25 cellular contexts compared by ENCODE assay signal in the genomic region with DNA sequence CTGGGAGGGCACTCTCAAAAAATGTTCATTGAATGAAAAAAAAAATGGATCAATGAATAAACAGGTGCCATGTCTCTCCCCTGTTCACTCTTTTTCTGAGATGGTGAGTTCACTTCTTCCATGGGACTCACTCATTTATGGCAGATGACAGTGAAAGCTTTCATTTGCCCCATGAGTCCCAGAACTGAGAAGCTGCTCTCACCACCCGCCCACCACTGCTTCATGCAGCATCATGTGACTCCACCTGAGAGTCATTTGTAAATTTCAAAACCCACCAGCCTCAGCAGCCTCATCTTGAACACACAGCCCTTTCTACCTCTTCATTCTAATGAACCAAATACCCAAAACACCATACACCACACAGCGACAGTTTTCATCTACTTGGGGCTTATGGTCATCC.
DNase-seq lines count a peak whose midpoint lies in the region; ATAC-seq and TF ChIP-seq lines count a peak whose summit lies in the region.
"Had no signal": no experiment of that assay in that cellular context is flagged by ENCODE, and none has a peak within 500 bp of the region (broad histone marks: within the 10 kb centered on the region; RNA-seq: fewer than 3 reads in every experiment).

No MANE protein-coding gene starts in this region.

- H2AFZ ChIP-seq in smooth muscle cell (ENCODE audit: low read depth) = no peak overlapping the region

- H4K20me1 ChIP-seq in smooth muscle cell (ENCODE audit: low read depth) = peaks cover 44% of the 10 kb centered on the region

- H3K9ac ChIP-seq in smooth muscle cell (ENCODE audit: low read depth) = no peak overlapping the region

- peaks cover 3% of the 10 kb centered on the region for H3K27me3 Mint-ChIP-seq in endothelial cell (ENCODE audit: unreplicated experiment)

- H3K27ac ChIP-seq in tibial nerve (peak overlapping the region; percentile 1 to 87 (median 72)), smooth muscle cell (ENCODE audit: low read depth) (no peak overlapping the region)
- H3K27ac ChIP-seq: ascending aorta, prostate gland, sigmoid colon, upper lobe of right lung, VCaP had no signal

- peak overlapping the region; percentile 74 for H3K4me3 Mint-ChIP-seq in endothelial cell (ENCODE audit: unreplicated experiment)
- H3K4me3 Mint-ChIP-seq: activated naive CD4-positive, alpha-beta T cell treated with anti-CD3 and anti-CD28 coated beads for 36 hours; CD14-positive monocyte; central memory CD8-positive, alpha-beta T cell; HFFc6 had no signal

- peak in 1 of 2 donors; percentile 8 for TF ChIP-seq EP300 in tibial nerve (IDR thresholded peaks at IDR 0.05)

- no peaks in the 10 kb centered on the region for H3K9me3 Mint-ChIP-seq in endothelial cell (ENCODE audit: unreplicated experiment)
- H3K9me3 Mint-ChIP-seq: activated naive CD4-positive, alpha-beta T cell treated with anti-CD3 and anti-CD28 coated beads for 36 hours; CD14-positive monocyte; central memory CD8-positive, alpha-beta T cell; HFFc6 had no signal

- no peaks in the 10 kb centered on the region for H3K4me1 Mint-ChIP-seq in endothelial cell (ENCODE audit: unreplicated experiment)
- H3K4me1 Mint-ChIP-seq: CD14-positive monocyte; central memory CD8-positive, alpha-beta T cell had no signal

- WGBS in tibial nerve, 2 donors = 69 to 84% methylated on average over 2 of the region's 2 CpGs
- 100% methylated on average over 2 of the region's 2 CpGs for whole genome bisulfite sequencing in smooth muscle cell (ENCODE audit: low lambda C conversion rate)

- H3K36me3 ChIP-seq in tibial nerve (peaks cover 0 to 42% (median 0%) of the 10 kb centered on the region in 3 donors), smooth muscle cell (ENCODE audit: low read depth) (no peaks in the 10 kb centered on the region)
- H3K36me3 ChIP-seq: prostate gland had no signal

- H3K9me3 ChIP-seq in tibial nerve = no peaks in the 10 kb centered on the region
- H3K9me3 ChIP-seq in smooth muscle cell (replicated peaks; ENCODE audit: low read depth) = no peaks in the 10 kb centered on the region
- H3K9me3 ChIP-seq: ascending aorta, prostate gland, sigmoid colon, upper lobe of right lung had no signal

- peak in 2 of 3 donors; percentile 13 to 16 for DNase-seq in stimulated activated CD4-positive, alpha-beta T cell treated with anti-CD3 and anti-CD28 coated beads, TNF-alpha, amount 100 ng/mL, for 48 hours (ENCODE audit: low read depth in 3 of 3)
- DNase-seq in stimulated activated CD4-positive, alpha-beta T cell treated with anti-CD3 and anti-CD28 coated beads, Interleukin-2, amount 100 ng/mL, for 24 hours = no peak
- DNase-seq in endothelial cell (ENCODE audit: low spot score) (no peak), tibial nerve (ENCODE audit: low spot score in 2 of 2) (no peak), mesenteric fat pad (ENCODE audit: low spot score) (no peak), smooth muscle cell (lab: John Stamatoyannopoulos, UW; ENCODE audit: unreplicated experiment) (no peak)
- DNase-seq: activated naive CD4-positive, alpha-beta T cell treated with anti-CD3 and anti-CD28 coated beads for 36 hours; EL; glutamatergic neuron; HFFc6; Karpas-422; mammary epithelial cell; NCI-H1436 treated with DMSO at 0.1 percent for 48 hours; NCI-H524 treated with DMSO at 0.1 percent for 48 hours; NK-92 treated with Interleukin-12 subunit alpha and Interleukin-12 subunit beta, amount 100 ng/mL, for 24 hours; SHP77; sigmoid colon; upper lobe of right lung had no signal

- H3K4me2 ChIP-seq in smooth muscle cell = no peak overlapping the region

- ATAC-seq in HG03045 (IDR thresholded peaks at IDR 0.05; ENCODE audit: unreplicated experiment) (peak; percentile 41), HG03108 (IDR thresholded peaks at IDR 0.05; ENCODE audit: unreplicated experiment) (no peak)
- ATAC-seq: upper lobe of right lung had no signal

- H3K27ac Mint-ChIP-seq in endothelial cell (ENCODE audit: unreplicated experiment) = no peak overlapping the region
- H3K27ac Mint-ChIP-seq: activated naive CD4-positive, alpha-beta T cell treated with anti-CD3 and anti-CD28 coated beads for 36 hours; HFFc6 had no signal

- H3F3A ChIP-seq in smooth muscle cell (ENCODE audit: low read depth) = no peaks in the 10 kb centered on the region

- H3K4me3 ChIP-seq in tibial nerve = peak overlapping the region in 2 of 4 donors; percentile 1 to 37
- no peak overlapping the region for H3K4me3 ChIP-seq in smooth muscle cell
- H3K4me3 ChIP-seq: ascending aorta, prostate gland, sigmoid colon, upper lobe of right lung had no signal

- H3K79me2 ChIP-seq in smooth muscle cell (ENCODE audit: low read depth) = no peaks in the 10 kb centered on the region

- peaks cover 0 to 46% (median 7%) of the 10 kb centered on the region in 4 donors for H3K4me1 ChIP-seq in tibial nerve
- no peaks in the 10 kb centered on the region for H3K4me1 ChIP-seq in smooth muscle cell (ENCODE audit: low read depth)
- H3K4me1 ChIP-seq: ascending aorta, prostate gland, sigmoid colon, upper lobe of right lung had no signal

- H3K36me3 Mint-ChIP-seq in endothelial cell (ENCODE audit: low read depth, unreplicated experiment) = peaks cover 32% of the 10 kb centered on the region

- TF ChIP-seq CTCF in endothelial cell (IDR thresholded peaks at IDR 0.05; ENCODE audit: unreplicated experiment) (no peak), tibial nerve (IDR thresholded peaks at IDR 0.05) (no peak), smooth muscle cell (IDR thresholded peaks at IDR 0.05; ENCODE audit: borderline replicate concordance, insufficient read depth, poor library complexity, severe bottlenecking) (no peak)

- no peak for TF ChIP-seq POLR2A in tibial nerve (IDR thresholded peaks at IDR 0.05)

- H3K27me3 ChIP-seq in tibial nerve (no peaks in the 10 kb centered on the region), smooth muscle cell (ENCODE audit: low read depth) (no peaks in the 10 kb centered on the region)
- H3K27me3 ChIP-seq: ascending aorta, sigmoid colon, upper lobe of right lung had no signal

Comparison
In these comparisons a context has a peak if more than half of its experiments do, and no peak if none do; other contexts are left out.
1. DNase-seq: peak in stimulated activated CD4-positive, alpha-beta T cell treated with anti-CD3 and anti-CD28 coated beads, TNF-alpha, amount 100 ng/mL, for 48 hours (2 of 3); none in stimulated activated CD4-positive, alpha-beta T cell treated with anti-CD3 and anti-CD28 coated beads, Interleukin-2, amount 100 ng/mL, for 24 hours (0 of 2), endothelial cell (single experiment), tibial nerve (0 of 2), mesenteric fat pad (single experiment) and smooth muscle cell (single experiment).